Comparison of ENCODE assay signal across 11 cellular contexts in genomic region chr2:96906719-96907404, GRCh38. TPM values are rescaled to one million over a fixed set of nuclear protein-coding genes. Genes with fewer than 3 reads are reported as not detected.
DNase-seq lines count a peak whose midpoint lies in the region; ATAC-seq and TF ChIP-seq lines count a peak whose summit lies in the region.
"Had no signal": no experiment of that assay in that cellular context is flagged by ENCODE, and none has a peak within 500 bp of the region (broad histone marks: within the 10 kb centered on the region; RNA-seq: fewer than 3 reads in every experiment).

No MANE protein-coding gene starts in this region.

- no peaks in the 10 kb centered on the region for H3K27me3 Mint-ChIP-seq in stimulated activated naive CD8-positive, alpha-beta T cell treated with anti-CD3 and anti-CD28 coated beads, Interleukin-15, amount 100 ng/mL, for 72 hours

- no peaks in the 10 kb centered on the region for H3K79me2 ChIP-seq in osteoblast (ENCODE audit: insufficient read depth, low read length)

- no peak overlapping the region for H3K4me3 Mint-ChIP-seq in stimulated activated naive CD8-positive, alpha-beta T cell treated with anti-CD3 and anti-CD28 coated beads, Interleukin-15, amount 100 ng/mL, for 72 hours
- H3K4me3 Mint-ChIP-seq: activated naive CD4-positive, alpha-beta T cell treated with anti-CD3 and anti-CD28 coated beads for 36 hours had no signal

- H3K27ac Mint-ChIP-seq in stimulated activated naive CD8-positive, alpha-beta T cell treated with anti-CD3 and anti-CD28 coated beads, Interleukin-15, amount 100 ng/mL, for 72 hours = peak overlapping the region in 1 of 2 donors; percentile 3
- H3K27ac Mint-ChIP-seq: activated naive CD4-positive, alpha-beta T cell treated with anti-CD3 and anti-CD28 coated beads for 36 hours had no signal

- no peaks in the 10 kb centered on the region for H3K9me3 Mint-ChIP-seq in stimulated activated naive CD8-positive, alpha-beta T cell treated with anti-CD3 and anti-CD28 coated beads, Interleukin-15, amount 100 ng/mL, for 72 hours
- H3K9me3 Mint-ChIP-seq: activated naive CD4-positive, alpha-beta T cell treated with anti-CD3 and anti-CD28 coated beads for 36 hours had no signal

- no peaks in the 10 kb centered on the region for H4K20me1 ChIP-seq in osteoblast (ENCODE audit: insufficient read depth, low read length)

- H3K4me1 Mint-ChIP-seq in stimulated activated naive CD8-positive, alpha-beta T cell treated with anti-CD3 and anti-CD28 coated beads, Interleukin-15, amount 100 ng/mL, for 72 hours = peaks cover 15% of the 10 kb centered on the region

- H3K27me3 ChIP-seq in osteoblast (ENCODE audit: insufficient read depth, low read length) = no peaks in the 10 kb centered on the region
- no peaks in the 10 kb centered on the region for H3K27me3 ChIP-seq in aorta (ENCODE audit: control insufficient read depth in 1 of 2, insufficient read depth in 2 of 2, low read length in 1 of 2)

- H3K4me2 ChIP-seq in osteoblast (ENCODE audit: insufficient read depth, low read length) = peak overlapping the region; percentile 45

- H2AFZ ChIP-seq in osteoblast (ENCODE audit: low read length) = peak overlapping the region; percentile 95

- H3K4me1 ChIP-seq in osteoblast (ENCODE audit: insufficient read depth, low read length) = peaks cover 11% of the 10 kb centered on the region
- peaks cover 0 to 3% of the 10 kb centered on the region in 2 donors for H3K4me1 ChIP-seq in aorta (ENCODE audit: control insufficient read depth in 1 of 2, insufficient read depth in 2 of 2, low read length in 2 of 2)

- whole genome bisulfite sequencing in aorta, 2 donors = 4 to 9% methylated on average over 19 of the region's 19 CpGs

- ATAC-seq in stimulated activated naive CD8-positive, alpha-beta T cell treated with anti-CD3 and anti-CD28 coated beads, Interleukin-15, amount 100 ng/mL, for 72 hours = peak; percentile 7
- ATAC-seq in stimulated activated naive CD8-positive, alpha-beta T cell treated with anti-CD3 and anti-CD28 coated beads, Interleukin-15, Interleukin-2, amounts not matched to agents 100 U/mL and 50 U/mL, for 24 hours = no peak
- ATAC-seq in left ventricle myocardium superior (peak; percentile 48), aorta (ENCODE audit: low FRiP score) (peak; percentile 76), HG02884 (IDR thresholded peaks at IDR 0.05; ENCODE audit: unreplicated experiment) (no peak)

- H3K9me3 ChIP-seq in osteoblast (ENCODE audit: low read depth, low read length) = no peaks in the 10 kb centered on the region
- H3K9me3 ChIP-seq in aorta (ENCODE audit: control insufficient read depth, low read length) = no peaks in the 10 kb centered on the region

- peak overlapping the region; percentile 53 for H3K27ac ChIP-seq in osteoblast (ENCODE audit: low read depth, low read length)
- H3K27ac ChIP-seq in aorta (ENCODE audit: low read depth in 1 of 2, low read length in 2 of 2) = peak overlapping the region; percentile 52 to 92

- H3K36me3 ChIP-seq in osteoblast (ENCODE audit: insufficient read depth, low read length) = no peaks in the 10 kb centered on the region
- H3K36me3 ChIP-seq in aorta (ENCODE audit: control insufficient read depth in 1 of 2, insufficient read depth in 2 of 2, low read length in 1 of 2) = no peaks in the 10 kb centered on the region

- intact Hi-C loops in left ventricle myocardium superior (cut with micrococcal nuclease) = loop anchor here (5.0 to 10.0 kb wide), 2 partner anchors 35 to 48 kb away; partner anchors contain the start of gene SEMA4C
- intact Hi-C loops in aorta (cut with DNase I) = loop anchor here (1.0 to 5.0 kb wide), 5 partner anchors 16 to 50 kb away; partner anchors contain the start of gene ANKRD39 (in 1 of the 2)

- peak overlapping the region; percentile 37 for H3K4me3 ChIP-seq in osteoblast (ENCODE audit: insufficient read depth, low read length)
- H3K4me3 ChIP-seq in aorta (ENCODE audit: low read length in 2 of 2) = no peak overlapping the region

- no peak for TF ChIP-seq CTCF in osteoblast (IDR thresholded peaks at IDR 0.05; ENCODE audit: extremely low read depth, low read depth, low read length)

- no peak for DNase-seq in stimulated activated naive CD8-positive, alpha-beta T cell treated with anti-CD3 and anti-CD28 coated beads, Interleukin-15, amount 100 ng/mL, for 72 hours
- DNase-seq in stimulated activated naive CD8-positive, alpha-beta T cell treated with anti-CD3 and anti-CD28 coated beads, Interleukin-15, Interleukin-2, amounts not matched to agents 100 U/mL and 50 U/mL, for 24 hours = no peak
- DNase-seq in left ventricle myocardium superior = peak; percentile 70
- peak; percentile 89 for DNase-seq in osteoblast (ENCODE audit: insufficient read length, low spot score, missing footprints)
- peak; percentile 82 to 85 for DNase-seq in aorta
- no peak for DNase-seq in NCI-H2081 treated with DMSO at 0.1 percent for 48 hours (lab: John Stamatoyannopoulos, UW)
- DNase-seq in activated gamma-delta T cell treated with Interleukin-2 at 50 U/mL for 16 hours = no peak
- DNase-seq: activated naive CD4-positive, alpha-beta T cell treated with anti-CD3 and anti-CD28 coated beads for 36 hours; NCI-H345; stimulated activated CD4-positive, alpha-beta T cell treated with anti-CD3 and anti-CD28 coated beads, Interleukin-4, amount 100 ng/mL, for 4 hours had no signal

RNA-seq across cellular contexts. Expression of gene SEMA4C, which starts 37.0 kb away (rescaled TPM):
- total RNA-seq in left ventricle myocardium superior = 17.0 TPM
- 28.0 and 29.7 TPM in 2 replicates for total RNA-seq in osteoblast
- 10 to 100 TPM; 49.6 to 55.6 TPM for total RNA-seq in aorta
- polyA plus RNA-seq in aorta = 10 to 100 TPM in 1 of 2 donors, 1 to 10 TPM in 1; 6.1 to 38.8 TPM

RNA-seq across cellular contexts. Expression of gene ANKRD39, which starts 49.0 kb away (rescaled TPM):
- total RNA-seq in left ventricle myocardium superior = 16.1 TPM
- total RNA-seq in osteoblast = 5.1 and 5.9 TPM in 2 replicates
- total RNA-seq in aorta = 10 to 100 TPM in 1 of 2 donors, 1 to 10 TPM in 1; 10.0 to 12.7 TPM
- polyA plus RNA-seq in aorta = 10 to 100 TPM; 14.0 to 20.5 TPM

Comparison
In these comparisons a context has a peak if more than half of its experiments do, and no peak if none do; other contexts are left out.
1. ATAC-seq: peak in stimulated activated naive CD8-positive, alpha-beta T cell treated with anti-CD3 and anti-CD28 coated beads, Interleukin-15, amount 100 ng/mL, for 72 hours (single experiment), left ventricle myocardium superior (single experiment) and aorta (single experiment); none in stimulated activated naive CD8-positive, alpha-beta T cell treated with anti-CD3 and anti-CD28 coated beads, Interleukin-15, Interleukin-2, amounts not matched to agents 100 U/mL and 50 U/mL, for 24 hours (single experiment) and HG02884 (single experiment).
2. DNase-seq: peak in left ventricle myocardium superior (single experiment), osteoblast (single experiment) and aorta (2 of 2); none in stimulated activated naive CD8-positive, alpha-beta T cell treated with anti-CD3 and anti-CD28 coated beads, Interleukin-15, amount 100 ng/mL, for 72 hours (0 of 2), stimulated activated naive CD8-positive, alpha-beta T cell treated with anti-CD3 and anti-CD28 coated beads, Interleukin-15, Interleukin-2, amounts not matched to agents 100 U/mL and 50 U/mL, for 24 hours (single experiment), NCI-H2081 treated with DMSO at 0.1 percent for 48 hours (single experiment) and activated gamma-delta T cell treated with Interleukin-2 at 50 U/mL for 16 hours (single experiment).